26 cellular contexts compared by ENCODE assay signal in the genomic region with DNA sequence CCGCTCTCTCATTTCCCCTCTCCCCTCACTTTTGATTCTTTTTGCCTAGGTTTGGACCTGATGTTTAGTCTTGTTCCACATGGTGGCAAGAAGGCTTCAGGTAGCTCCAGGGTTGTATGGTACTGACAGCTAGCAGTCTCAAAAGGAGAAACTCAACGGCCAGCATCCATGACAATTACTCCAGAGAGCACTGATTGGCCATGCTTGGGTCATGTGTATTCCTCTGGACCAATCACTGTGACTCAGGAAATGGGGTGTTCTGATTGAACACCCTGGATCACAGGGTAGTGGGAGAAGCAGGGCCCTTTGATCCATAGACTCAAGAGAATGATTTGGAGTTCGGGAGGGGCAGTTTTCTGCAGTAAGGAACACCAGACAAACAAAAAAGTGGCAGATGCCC.
"Had no signal": no experiment of that assay in that cellular context is flagged by ENCODE, and none has a peak within 500 bp of the region (broad histone marks: within the 10 kb centered on the region; RNA-seq: fewer than 3 reads in every experiment).

No MANE protein-coding gene starts in this region.

- H3K36me3 ChIP-seq: heart left ventricle, left ventricle myocardium inferior, pancreas, prostate gland, thyroid gland, transverse colon, upper lobe of right lung had no signal

- H3K4me1 ChIP-seq: pancreas, prostate gland, thyroid gland, upper lobe of right lung had no signal

- H3K9me3 ChIP-seq: heart left ventricle, left ventricle myocardium inferior, pancreas, prostate gland, thyroid gland, transverse colon, upper lobe of right lung had no signal

- H3K4me1 Mint-ChIP-seq: nephron had no signal

- ATAC-seq: heart left ventricle; naive thymus-derived CD8-positive, alpha-beta T cell; pancreas; right cardiac atrium; sciatic nerve; stimulated activated naive B cell treated with anti-CD40 and anti-IgM and Interleukin-4, amounts not matched to agents 10 μg/mL and 1 μg/mL and 100 μg/mL, for 72 hours; stimulated activated naive CD8-positive, alpha-beta T cell treated with anti-CD3 and anti-CD28 coated beads, Interleukin-15, amount 100 ng/mL, for 72 hours; upper lobe of right lung had no signal

- H3K4me3 Mint-ChIP-seq: memory B cell; naive thymus-derived CD8-positive, alpha-beta T cell; nephron; neural crest cell; stimulated activated naive B cell treated with anti-CD40 and anti-IgM and Interleukin-4, amounts not matched to agents 10 μg/mL and 1 μg/mL and 100 μg/mL, for 72 hours; stimulated activated naive CD8-positive, alpha-beta T cell treated with anti-CD3 and anti-CD28 coated beads, Interleukin-15, amount 100 ng/mL, for 72 hours had no signal

- H3K27me3 ChIP-seq: heart left ventricle, pancreas, thyroid gland, transverse colon, upper lobe of right lung had no signal

- H3K27me3 Mint-ChIP-seq: memory B cell; naive thymus-derived CD8-positive, alpha-beta T cell; stimulated activated naive CD8-positive, alpha-beta T cell treated with anti-CD3 and anti-CD28 coated beads, Interleukin-15, amount 100 ng/mL, for 72 hours had no signal

- H3K27ac Mint-ChIP-seq: memory B cell; nephron; stimulated activated naive B cell treated with anti-CD40 and anti-IgM and Interleukin-4, amounts not matched to agents 10 μg/mL and 1 μg/mL and 100 μg/mL, for 72 hours; stimulated activated naive CD8-positive, alpha-beta T cell treated with anti-CD3 and anti-CD28 coated beads, Interleukin-15, amount 100 ng/mL, for 72 hours had no signal

- H3K27ac ChIP-seq: heart left ventricle, left ventricle myocardium inferior, pancreas, prostate gland, skin epidermis, thyroid gland, transverse colon, upper lobe of right lung had no signal

- H3K4me3 ChIP-seq: heart left ventricle, left ventricle myocardium inferior, pancreas, prostate gland, skin epidermis, thyroid gland, transverse colon, upper lobe of right lung had no signal

- DNase-seq: heart left ventricle; hypothalamus; islet precursor cell; left ventricle myocardium inferior; naive thymus-derived CD8-positive, alpha-beta T cell; nucleus accumbens; pancreas; posterior cingulate gyrus; retina; right cardiac atrium; stimulated activated CD4-positive, alpha-beta T cell treated with anti-CD3 and anti-CD28 coated beads, Interleukin-12 subunit alpha, Interleukin-12 subunit beta, amount 100 ng/mL, for 4 hours; stimulated activated CD4-positive, alpha-beta T cell treated with anti-CD3 and anti-CD28 coated beads, Interleukin-15, amount 100 ng/mL, for 24 hours; stimulated activated CD4-positive, alpha-beta T cell treated with anti-CD3 and anti-CD28 coated beads, Interleukin-2, amount 100 ng/mL, for 24 hours; stimulated activated CD4-positive, alpha-beta T cell treated with anti-CD3 and anti-CD28 coated beads, Interleukin-4, amount 100 ng/mL, for 1 hour; stimulated activated naive B cell treated with anti-CD40 and anti-IgM and Interleukin-4, amounts not matched to agents 10 μg/mL and 1 μg/mL and 100 μg/mL, for 72 hours; stimulated activated naive CD8-positive, alpha-beta T cell treated with anti-CD3 and anti-CD28 coated beads, Interleukin-15, amount 100 ng/mL, for 72 hours; substantia nigra; thyroid gland; transverse colon; upper lobe of right lung had no signal

- H3K9me3 Mint-ChIP-seq: memory B cell; naive thymus-derived CD8-positive, alpha-beta T cell; nephron; neural crest cell; stimulated activated naive CD8-positive, alpha-beta T cell treated with anti-CD3 and anti-CD28 coated beads, Interleukin-15, amount 100 ng/mL, for 72 hours had no signal
